15 cellular contexts compared by ENCODE assay signal in the genomic region with DNA sequence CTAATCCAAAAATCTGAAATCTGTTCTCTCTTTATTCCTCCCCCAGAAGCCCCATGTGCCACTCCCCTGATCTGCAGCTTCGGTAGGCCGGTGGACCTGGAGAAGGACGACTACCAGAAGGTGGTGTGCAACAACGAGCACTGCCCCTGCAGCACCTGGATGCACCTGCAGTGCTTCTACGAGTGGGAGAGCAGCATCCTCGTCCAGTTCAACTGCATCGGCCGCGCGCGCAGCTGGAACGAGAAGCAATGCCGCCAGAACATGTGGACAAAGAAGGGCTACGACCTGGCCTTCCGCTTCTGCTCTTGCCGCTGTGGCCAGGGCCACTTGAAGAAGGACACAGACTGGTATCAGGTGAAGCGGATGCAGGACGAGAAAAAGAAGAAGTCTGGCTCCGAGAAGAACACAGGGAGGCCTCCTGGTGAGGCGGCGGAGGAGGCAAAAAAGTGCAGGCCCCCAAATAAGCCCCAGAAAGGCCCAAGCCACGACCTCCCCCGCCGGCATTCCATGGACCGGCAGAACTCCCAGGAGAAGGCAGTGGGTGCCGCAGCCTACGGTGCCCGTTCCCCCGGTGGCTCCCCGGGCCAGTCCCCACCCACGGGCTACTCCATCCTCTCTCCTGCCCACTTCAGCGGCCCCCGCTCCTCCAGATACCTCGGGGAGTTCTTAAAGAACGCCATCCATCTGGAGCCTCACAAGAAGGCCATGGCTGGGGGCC. TPM values are rescaled to one million over a fixed set of nuclear protein-coding genes. Genes with fewer than 3 reads are reported as not detected.
DNase-seq lines count a peak whose midpoint lies in the region; ATAC-seq and TF ChIP-seq lines count a peak whose summit lies in the region.
"Had no signal": no experiment of that assay in that cellular context is flagged by ENCODE, and none has a peak within 500 bp of the region (broad histone marks: within the 10 kb centered on the region; RNA-seq: fewer than 3 reads in every experiment).

No MANE protein-coding gene starts in this region.

- peaks cover 57 to 81% of the 10 kb centered on the region in 2 donors for H3K4me1 ChIP-seq in naive thymus-derived CD4-positive, alpha-beta T cell (ENCODE audit: control insufficient read depth in 2 of 2, insufficient read depth in 2 of 2, low read length in 2 of 2)
- peaks cover 30% of the 10 kb centered on the region for H3K4me1 ChIP-seq in OCI-LY7 (ENCODE audit: insufficient read depth, low read length, poor library complexity, severe bottlenecking)

- H2AFZ ChIP-seq in OCI-LY7 (ENCODE audit: low read length) = no peak overlapping the region

- peaks cover 37% of the 10 kb centered on the region for H3K36me3 Mint-ChIP-seq in activated naive CD4-positive, alpha-beta T cell treated with anti-CD3 and anti-CD28 coated beads, Interleukin-2, amount 50 U/mL, for 24 hours
- peaks cover 97% of the 10 kb centered on the region for H3K36me3 Mint-ChIP-seq in activated T-helper 17 cell treated with anti-CD3 and anti-CD28 coated beads, Interleukin-2, amount 50 U/mL, for 72 hours (ENCODE audit: low read depth)
- peaks cover 24 to 54% (median 37%) of the 10 kb centered on the region in 5 donors for H3K36me3 Mint-ChIP-seq in naive thymus-derived CD4-positive, alpha-beta T cell
- H3K36me3 Mint-ChIP-seq in type B pancreatic cell = peaks cover 48% of the 10 kb centered on the region

- H3K9me3 ChIP-seq in naive thymus-derived CD4-positive, alpha-beta T cell (ENCODE audit: control insufficient read depth in 2 of 3, low read length in 3 of 3) = no peaks in the 10 kb centered on the region
- no peaks in the 10 kb centered on the region for H3K9me3 ChIP-seq in OCI-LY7 (ENCODE audit: low read length)
- H3K9me3 ChIP-seq: BLaER1 treated with 17β-estradiol and CSF1 and Interleukin-3, amounts not matched to agents 10 nM and 100 nM had no signal

- H3K4me2 ChIP-seq in OCI-LY7 (ENCODE audit: low read length) = no peak overlapping the region

- H3K27me3 ChIP-seq in naive thymus-derived CD4-positive, alpha-beta T cell (ENCODE audit: control insufficient read depth in 2 of 2, insufficient read depth in 2 of 2, low read length in 2 of 2) = no peaks in the 10 kb centered on the region
- H3K27me3 ChIP-seq: BLaER1 treated with 17β-estradiol and CSF1 and Interleukin-3, amounts not matched to agents 10 nM and 100 nM had no signal

- peaks cover 0 to 16% (median 10%) of the 10 kb centered on the region in 3 experiments for H3K36me3 ChIP-seq in naive thymus-derived CD4-positive, alpha-beta T cell (ENCODE audit: control insufficient read depth in 2 of 3, insufficient read depth in 3 of 3, low read length in 3 of 3)
- peaks cover 33% of the 10 kb centered on the region for H3K36me3 ChIP-seq in OCI-LY7 (ENCODE audit: insufficient read depth, low read length)

- POLR2A ChIA-PET in naive thymus-derived CD4-positive, alpha-beta T cell (lab: Charles Lee) = interaction anchor here (0.6 to 18.2 kb wide), 8 partner anchors 13 to 207 kb away, joined by 3 to 214 read pairs (median 4); no protein-coding TSS in a partner anchor
- POLR2A ChIA-PET in OCI-LY7 (lab: Charles Lee) = interaction anchor here (0.9 to 1.8 kb wide), 4 partner anchors 11 to 70 kb away, joined by 3 to 7 read pairs (median 4); no protein-coding TSS in a partner anchor

- H3K27me3 Mint-ChIP-seq in activated naive CD4-positive, alpha-beta T cell treated with anti-CD3 and anti-CD28 coated beads, Interleukin-2, amount 50 U/mL, for 24 hours = no peaks in the 10 kb centered on the region
- H3K27me3 Mint-ChIP-seq in activated T-helper 17 cell treated with anti-CD3 and anti-CD28 coated beads, Interleukin-2, amount 50 U/mL, for 72 hours = no peaks in the 10 kb centered on the region
- no peaks in the 10 kb centered on the region for H3K27me3 Mint-ChIP-seq in naive thymus-derived CD4-positive, alpha-beta T cell
- H3K27me3 Mint-ChIP-seq in type B pancreatic cell = no peaks in the 10 kb centered on the region

- H3K79me2 ChIP-seq in OCI-LY7 (ENCODE audit: insufficient read depth, low read depth, low read length) = no peaks in the 10 kb centered on the region

- BruUV-seq in OCI-LY7 (replicated peaks; lab: Mats Ljungman, UMichigan) = no TSS peak

- intact Hi-C loops in naive thymus-derived CD4-positive, alpha-beta T cell (cut with micrococcal nuclease) = no loop called here
- intact Hi-C loops in OCI-LY7 (cut with micrococcal nuclease; ENCODE audit: unreplicated experiment) = no loop called here

- H3K27ac Mint-ChIP-seq in activated naive CD4-positive, alpha-beta T cell treated with anti-CD3 and anti-CD28 coated beads, Interleukin-2, amount 50 U/mL, for 24 hours = peak overlapping the region; percentile 96
- H3K27ac Mint-ChIP-seq in activated T-helper 17 cell treated with anti-CD3 and anti-CD28 coated beads, Interleukin-2, amount 50 U/mL, for 72 hours = peak overlapping the region; percentile 60
- H3K27ac Mint-ChIP-seq in naive thymus-derived CD4-positive, alpha-beta T cell = peak overlapping the region in 6 of 9 donors; percentile 23 to 98 (median 53)
- H3K27ac Mint-ChIP-seq in type B pancreatic cell = no peak overlapping the region

- no peaks in the 10 kb centered on the region for H3K9me3 Mint-ChIP-seq in activated naive CD4-positive, alpha-beta T cell treated with anti-CD3 and anti-CD28 coated beads, Interleukin-2, amount 50 U/mL, for 24 hours
- H3K9me3 Mint-ChIP-seq in activated T-helper 17 cell treated with anti-CD3 and anti-CD28 coated beads, Interleukin-2, amount 50 U/mL, for 72 hours = no peaks in the 10 kb centered on the region
- H3K9me3 Mint-ChIP-seq in naive thymus-derived CD4-positive, alpha-beta T cell = no peaks in the 10 kb centered on the region
- no peaks in the 10 kb centered on the region for H3K9me3 Mint-ChIP-seq in type B pancreatic cell

- TF ChIP-seq CTCF in type B pancreatic cell (conservative IDR thresholded peaks at IDR 0.05) (no peak), OCI-LY7 (conservative IDR thresholded peaks at IDR 0.05; ENCODE audit: low read length) (no peak)

- DNase-seq in activated naive CD4-positive, alpha-beta T cell treated with Interleukin-2 at 50 U/mL for 16 hours = no peak
- no peak for DNase-seq in naive thymus-derived CD4-positive, alpha-beta T cell
- DNase-seq in HuH-7 (ENCODE audit: low spot score) (no peak), type B pancreatic cell (ENCODE audit: extremely low spot score, unreplicated experiment) (no peak), OCI-LY7 (ENCODE audit: low spot score) (no peak)
- DNase-seq: DMS79, NCI-H1436, NCI-H1930, NCI-H226, NCI-H524, NCI-H82, SHP77 had no signal

- peak overlapping the region; percentile 5 for H3K27ac ChIP-seq in naive thymus-derived CD4-positive, alpha-beta T cell (ENCODE audit: low read depth, low read length)
- no peak overlapping the region for H3K27ac ChIP-seq in OCI-LY7 (ENCODE audit: low read depth, low read length, poor library complexity, severe bottlenecking)
- H3K27ac ChIP-seq: BLaER1 treated with 17β-estradiol and CSF1 and Interleukin-3, amounts not matched to agents 10 nM and 100 nM had no signal

- H4K20me1 ChIP-seq in OCI-LY7 (ENCODE audit: insufficient read depth, low read length) = peaks cover 8% of the 10 kb centered on the region; the same call in 1 of the 2 replicates

- CTCF ChIA-PET in naive thymus-derived CD4-positive, alpha-beta T cell (lab: Charles Lee) = interaction anchor here (0.8 to 2.2 kb wide), 2 partner anchors 9 to 53 kb away, joined by 3 to 11 read pairs; no protein-coding TSS in a partner anchor
- CTCF ChIA-PET in OCI-LY7 (lab: Charles Lee; ENCODE audit: unreplicated experiment) = interaction anchor here (0.9 kb wide), 1 partner anchor 9 kb away, joined by 3 read pairs; no protein-coding TSS in a partner anchor

- no peaks in the 10 kb centered on the region for H3K9me2 ChIP-seq in OCI-LY7 (ENCODE audit: insufficient read depth, low read length)

- H3K4me3 Mint-ChIP-seq in activated naive CD4-positive, alpha-beta T cell treated with anti-CD3 and anti-CD28 coated beads, Interleukin-2, amount 50 U/mL, for 24 hours = no peak overlapping the region
- peak overlapping the region; percentile 10 for H3K4me3 Mint-ChIP-seq in activated T-helper 17 cell treated with anti-CD3 and anti-CD28 coated beads, Interleukin-2, amount 50 U/mL, for 72 hours
- H3K4me3 Mint-ChIP-seq in naive thymus-derived CD4-positive, alpha-beta T cell = peak overlapping the region in 4 of 10 donors; percentile 15 to 87 (median 81)
- H3K4me3 Mint-ChIP-seq in type B pancreatic cell = no peak overlapping the region

- ATAC-seq in activated T-helper 17 cell treated with anti-CD3 and anti-CD28 coated beads, Interleukin-2, amount 50 U/mL, for 72 hours (replicated peaks) = no peak
- ATAC-seq in naive thymus-derived CD4-positive, alpha-beta T cell = no peak

- H3K4me3 ChIP-seq in naive thymus-derived CD4-positive, alpha-beta T cell (ENCODE audit: low read length) = no peak overlapping the region
- H3K4me3 ChIP-seq in OCI-LY7 (ENCODE audit: low read depth, low read length, poor library complexity, severe bottlenecking) = no peak overlapping the region
- H3K4me3 ChIP-seq: BLaER1 treated with 17β-estradiol and CSF1 and Interleukin-3, amounts not matched to agents 10 nM and 100 nM had no signal

- H3K4me1 Mint-ChIP-seq in activated naive CD4-positive, alpha-beta T cell treated with anti-CD3 and anti-CD28 coated beads, Interleukin-2, amount 50 U/mL, for 24 hours = peaks cover 97% of the 10 kb centered on the region
- H3K4me1 Mint-ChIP-seq in activated T-helper 17 cell treated with anti-CD3 and anti-CD28 coated beads, Interleukin-2, amount 50 U/mL, for 72 hours = peaks cover 74% of the 10 kb centered on the region
- peaks cover 73 to 100% (median 94%) of the 10 kb centered on the region in 7 donors for H3K4me1 Mint-ChIP-seq in naive thymus-derived CD4-positive, alpha-beta T cell
- peaks cover 17% of the 10 kb centered on the region for H3K4me1 Mint-ChIP-seq in type B pancreatic cell (ENCODE audit: unreplicated experiment)

RNA-seq across cellular contexts. Expression of a gene that starts 31.5 kb away (rescaled TPM):
- 10 to 100 TPM; 67.0 to 85.7 TPM for total RNA-seq in activated T-helper 17 cell treated with anti-CD3 and anti-CD28 coated beads, Interleukin-2, amount 50 U/mL, for 72 hours
- 100 to 1,000 TPM in 3 of 5 experiments, 10 to 100 TPM in 2; 54.1 to 145 (median 130) TPM for total RNA-seq in naive thymus-derived CD4-positive, alpha-beta T cell
- 1 to 10 TPM; 5.5 to 6.3 TPM for polyA plus RNA-seq in naive thymus-derived CD4-positive, alpha-beta T cell
- total RNA-seq in type B pancreatic cell (ENCODE audit: low replicate concordance) = 17.8 and 24.4 TPM in 2 replicates
- 15.7 and 21.9 TPM in 2 replicates for total RNA-seq in OCI-LY7 (2014; rRNA removed; shearing (Covaris generic))
- 23.3 and 27.3 TPM in 2 replicates for total RNA-seq in OCI-LY7 (2022)
